In genomic region chr1:94247146-94248094, GRCh38 we compare ENCODE assay signal across 8 cellular contexts. TPM values are rescaled to one million over a fixed set of nuclear protein-coding genes. Genes with fewer than 3 reads are reported as not detected.
DNase-seq lines count a peak whose midpoint lies in the region; ATAC-seq and TF ChIP-seq lines count a peak whose summit lies in the region.

No MANE protein-coding gene starts in this region.

- H3K27ac ChIP-seq in left ventricle myocardium inferior (replicated peaks) = peak overlapping the region; percentile 94
- peak overlapping the region; percentile 78 for H3K27ac ChIP-seq in psoas muscle

- H3K9ac ChIP-seq in adipocyte (ENCODE audit: low read length) = peak overlapping the region; percentile 90

- peak; percentile 57 for ATAC-seq in GM18508 (IDR thresholded peaks at IDR 0.05; ENCODE audit: insufficient read depth, unreplicated experiment)
- peak; percentile 77 for ATAC-seq in HG02970 (IDR thresholded peaks at IDR 0.05; ENCODE audit: low FRiP score, unreplicated experiment)
- ATAC-seq in psoas muscle = peak; percentile 96 to 98 (median 98)

- H3K9me3 ChIP-seq in adipocyte (ENCODE audit: control insufficient read depth, low read length) = peaks cover 6% of the 10 kb centered on the region
- peaks cover 29% of the 10 kb centered on the region for H3K9me3 ChIP-seq in left ventricle myocardium inferior (replicated peaks)
- peaks cover 19% of the 10 kb centered on the region for H3K9me3 ChIP-seq in psoas muscle

- WGBS in psoas muscle, 3 donors = 0 to 1% (median 0%) methylated on average over 58 to 102 of the region's 102 CpGs

- intact Hi-C loops in left ventricle myocardium inferior (cut with micrococcal nuclease) (loop anchor here (5.0 kb wide), 1 partner anchor 80 kb away; no protein-coding TSS in a partner anchor), psoas muscle (cut with DNase I) (loop anchor here in 1 of 2 donors (10.0 kb wide), 2 partner anchors 167 to 183 kb away; partner anchors contain the start of gene ABCD3)

- TF ChIP-seq CTCF in AG10803 (conservative IDR thresholded peaks at IDR 0.05; ENCODE audit: low read length) (no peak), left ventricle myocardium inferior (IDR thresholded peaks at IDR 0.05; ENCODE audit: borderline replicate concordance) (no peak), psoas muscle (IDR thresholded peaks at IDR 0.05) (no peak)

- H3K4me3 ChIP-seq in AG10803 (ENCODE audit: low read length) (peak overlapping the region; percentile 81), adipocyte (ENCODE audit: low read length) (peak overlapping the region; percentile 90), left ventricle myocardium inferior (peak overlapping the region; percentile 80), psoas muscle (peak overlapping the region; percentile 73)

- no peaks in the 10 kb centered on the region for H3K27me3 ChIP-seq in adipocyte (replicated peaks; ENCODE audit: control insufficient read depth, insufficient read depth, low read length)
- H3K27me3 ChIP-seq in left ventricle myocardium inferior (ENCODE audit: low read depth) = no peaks in the 10 kb centered on the region
- no peaks in the 10 kb centered on the region for H3K27me3 ChIP-seq in psoas muscle (ENCODE audit: insufficient read depth in 3 of 3, low read length in 2 of 3)

- DNase-seq in AG10803 (ENCODE audit: low read depth) = peak; percentile 57
- DNase-seq in NCI-H82 treated with DMSO at 0.1 percent for 48 hours (lab: John Stamatoyannopoulos, UW; ENCODE audit: unreplicated experiment) = peak; percentile 23
- peak; percentile 86 for DNase-seq in adipocyte (ENCODE audit: low read depth)
- peak; percentile 85 for DNase-seq in left ventricle myocardium inferior
- DNase-seq in psoas muscle = peak; percentile 83 to 91
- DNase-seq in NCI-H1048 (lab: John Stamatoyannopoulos, UW) = no peak

- H3K36me3 ChIP-seq in adipocyte (ENCODE audit: control insufficient read depth, insufficient read depth, low read length, severe bottlenecking) (no peaks in the 10 kb centered on the region), left ventricle myocardium inferior (peaks cover 6% of the 10 kb centered on the region), psoas muscle (ENCODE audit: insufficient read depth in 1 of 2, low read depth in 1 of 2) (no peaks in the 10 kb centered on the region)

- H3K4me1 ChIP-seq in adipocyte (ENCODE audit: control insufficient read depth, insufficient read depth, low read length) (peaks cover 20% of the 10 kb centered on the region), left ventricle myocardium inferior (peaks cover 27% of the 10 kb centered on the region), psoas muscle (peaks cover 5% of the 10 kb centered on the region)

RNA-seq across cellular contexts. Expression of gene ARHGAP29, which starts 10.0 kb away (rescaled TPM):
- total RNA-seq in left ventricle myocardium inferior (26.5 TPM), psoas muscle (10 to 100 TPM; 11.8 to 20.0 (median 15.7) TPM)
- 1 to 10 TPM; 5.1 to 7.9 (median 6.3) TPM for polyA plus RNA-seq in psoas muscle
